In the genomic region with DNA sequence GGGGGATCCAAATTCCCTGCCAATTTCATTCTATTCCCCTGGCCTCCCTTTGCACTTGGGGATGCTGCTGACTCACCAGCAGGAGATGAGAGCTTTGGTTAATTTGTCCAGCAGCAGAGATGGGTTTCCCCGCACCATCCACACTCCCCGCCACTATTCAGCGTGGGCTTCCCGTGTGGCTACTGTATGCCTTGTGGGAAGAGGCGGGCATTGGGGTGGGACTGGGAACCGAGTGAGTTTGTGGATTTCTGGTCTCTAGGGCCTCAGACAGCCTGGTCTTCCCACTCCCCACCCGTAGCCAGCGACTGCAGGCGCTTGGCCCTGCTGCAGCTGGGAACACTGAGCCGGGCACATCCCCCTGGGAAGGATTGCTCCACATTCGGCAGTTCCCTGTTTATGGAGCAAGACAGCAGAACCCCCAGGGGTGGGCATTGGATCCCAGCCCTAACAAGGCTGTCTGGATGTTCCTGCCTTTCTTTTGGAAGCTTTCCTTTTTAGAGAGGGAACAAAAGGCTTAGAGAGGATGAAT, we compare ENCODE assay signal across 11 cellular contexts. TPM values are rescaled to one million over a fixed set of nuclear protein-coding genes. Genes with fewer than 3 reads are reported as not detected.
DNase-seq lines count a peak whose midpoint lies in the region; ATAC-seq lines count a peak whose summit lies in the region.
"Had no signal": no experiment of that assay in that cellular context is flagged by ENCODE, and none has a peak within 500 bp of the region (broad histone marks: within the 10 kb centered on the region; RNA-seq: fewer than 3 reads in every experiment).

No MANE protein-coding gene starts in this region.

- H3K4me3 ChIP-seq in HAP-1, result no peak overlapping the region; the same call in 1 of the 2 replicates
- no peak overlapping the region for H3K4me3 ChIP-seq in iPS-15b (ENCODE audit: low read depth, low read length)
- H3K4me3 ChIP-seq in skin epidermis, result no peak overlapping the region
- H3K4me3 ChIP-seq: BLaER1 treated with 17β-estradiol and CSF1 and Interleukin-3, amounts not matched to agents 10 nM and 100 nM had no signal

- no peak overlapping the region for H3K4me3 Mint-ChIP-seq in activated T-helper 1 cell treated with anti-CD3 and anti-CD28 coated beads, Interleukin-12 subunit alpha, Interleukin-12 subunit beta, Interleukin-2, Interleukin-4 antibody, amounts not matched to agents 30 ng/mL and 10 ng/mL and 1 ng/mL, durations not matched to agents 14 hours and 24 hours and 36 hours

- DNase-seq in HAP-1 (ENCODE audit: low spot score in 2 of 2) (peak; percentile 86 to 91), caudate nucleus (lab: John Stamatoyannopoulos, UW) (peak in 6 of 61 donors; percentile 6 to 35 (median 14)), NCI-H748 treated with DMSO at 0.1 percent for 48 hours (lab: John Stamatoyannopoulos, UW) (no peak), mucosa of gallbladder (ENCODE audit: low spot score) (no peak)
- no peak for DNase-seq in activated T-helper 1 cell treated with anti-CD3 and anti-CD28 coated beads, Interleukin-12 subunit alpha, Interleukin-12 subunit beta, Interleukin-2, Interleukin-4 antibody, amounts not matched to agents 30 ng/mL and 10 ng/mL and 1 ng/mL, durations not matched to agents 14 hours and 24 hours and 36 hours (ENCODE audit: low spot score)
- DNase-seq: activated T-cell treated with anti-CD3 and anti-CD28 coated beads, Interleukin-2, amount 50 U/mL, for 48 hours had no signal

- H3K27ac ChIP-seq in caudate nucleus (ENCODE audit: low read depth, low read length) (peak overlapping the region; percentile 86), skin epidermis (peak overlapping the region; percentile 44 to 97 (median 84))
- H3K27ac ChIP-seq: BLaER1 treated with 17β-estradiol and CSF1 and Interleukin-3, amounts not matched to agents 10 nM and 100 nM had no signal

- no peak overlapping the region for H3K27ac Mint-ChIP-seq in activated T-helper 1 cell treated with anti-CD3 and anti-CD28 coated beads, Interleukin-12 subunit alpha, Interleukin-12 subunit beta, Interleukin-2, Interleukin-4 antibody, amounts not matched to agents 30 ng/mL and 10 ng/mL and 1 ng/mL, durations not matched to agents 14 hours and 24 hours and 36 hours

- no peaks in the 10 kb centered on the region for H3K27me3 ChIP-seq in HAP-1 (ENCODE audit: low read depth)
- H3K27me3 ChIP-seq in iPS-15b (ENCODE audit: control insufficient read depth, insufficient read depth, low read length), result no peaks in the 10 kb centered on the region
- H3K27me3 ChIP-seq: BLaER1 treated with 17β-estradiol and CSF1 and Interleukin-3, amounts not matched to agents 10 nM and 100 nM had no signal

- H3K4me1 Mint-ChIP-seq in activated T-helper 1 cell treated with anti-CD3 and anti-CD28 coated beads, Interleukin-12 subunit alpha, Interleukin-12 subunit beta, Interleukin-2, Interleukin-4 antibody, amounts not matched to agents 30 ng/mL and 10 ng/mL and 1 ng/mL, durations not matched to agents 14 hours and 24 hours and 36 hours (ENCODE audit: low read depth), result no peaks in the 10 kb centered on the region

- H3K4me1 ChIP-seq in HAP-1 (peaks cover 28% of the 10 kb centered on the region), iPS-15b (ENCODE audit: control insufficient read depth, insufficient read depth, low read length) (peaks cover 9% of the 10 kb centered on the region)

- H3K9me3 ChIP-seq in HAP-1 (no peaks in the 10 kb centered on the region), iPS-15b (ENCODE audit: control insufficient read depth, insufficient read depth, low read length) (no peaks in the 10 kb centered on the region)
- H3K9me3 ChIP-seq: BLaER1 treated with 17β-estradiol and CSF1 and Interleukin-3, amounts not matched to agents 10 nM and 100 nM had no signal

- H3K36me3 Mint-ChIP-seq in activated T-helper 1 cell treated with anti-CD3 and anti-CD28 coated beads, Interleukin-12 subunit alpha, Interleukin-12 subunit beta, Interleukin-2, Interleukin-4 antibody, amounts not matched to agents 30 ng/mL and 10 ng/mL and 1 ng/mL, durations not matched to agents 14 hours and 24 hours and 36 hours (ENCODE audit: low read depth), result no peaks in the 10 kb centered on the region

- H3K9me3 Mint-ChIP-seq in activated T-helper 1 cell treated with anti-CD3 and anti-CD28 coated beads, Interleukin-12 subunit alpha, Interleukin-12 subunit beta, Interleukin-2, Interleukin-4 antibody, amounts not matched to agents 30 ng/mL and 10 ng/mL and 1 ng/mL, durations not matched to agents 14 hours and 24 hours and 36 hours, result no peaks in the 10 kb centered on the region

- in situ Hi-C loops in HAP-1 (cut with MboI; ENCODE audit: low sequenced_read_pairs), result no loop called here

- peak overlapping the region; percentile 47 for H3K9ac ChIP-seq in iPS-15b (ENCODE audit: low read depth, low read length)
- H3K9ac ChIP-seq: BLaER1 treated with 17β-estradiol and CSF1 and Interleukin-3, amounts not matched to agents 10 nM and 100 nM had no signal

- H3K36me3 ChIP-seq in HAP-1 (replicated peaks) (no peaks in the 10 kb centered on the region), iPS-15b (ENCODE audit: control insufficient read depth, insufficient read depth, low read length) (no peaks in the 10 kb centered on the region)
- H3K36me3 ChIP-seq: BLaER1 treated with 17β-estradiol and CSF1 and Interleukin-3, amounts not matched to agents 10 nM and 100 nM had no signal

- H3K27me3 Mint-ChIP-seq in activated T-helper 1 cell treated with anti-CD3 and anti-CD28 coated beads, Interleukin-12 subunit alpha, Interleukin-12 subunit beta, Interleukin-2, Interleukin-4 antibody, amounts not matched to agents 30 ng/mL and 10 ng/mL and 1 ng/mL, durations not matched to agents 14 hours and 24 hours and 36 hours (ENCODE audit: insufficient read depth), result peaks cover 18% of the 10 kb centered on the region

- intact Hi-C loops in activated T-helper 1 cell treated with anti-CD3 and anti-CD28 coated beads, Interleukin-12 subunit alpha, Interleukin-12 subunit beta, Interleukin-2, Interleukin-4 antibody, amounts not matched to agents 30 ng/mL and 10 ng/mL and 1 ng/mL, durations not matched to agents 14 hours and 24 hours and 36 hours (cut with micrococcal nuclease), result no loop called here

- no peak for ATAC-seq in HG03095 (IDR thresholded peaks at IDR 0.05; ENCODE audit: unreplicated experiment)

RNA-seq across cellular contexts. Expression of a gene that starts 23.4 kb away (rescaled TPM):
- 85.5 TPM for total RNA-seq in mucosa of gallbladder
- 16.5 and 17.6 TPM in 2 replicates for total RNA-seq in activated T-helper 1 cell treated with anti-CD3 and anti-CD28 coated beads, Interleukin-12 subunit alpha, Interleukin-12 subunit beta, Interleukin-2, Interleukin-4 antibody, amounts not matched to agents 30 ng/mL and 10 ng/mL and 1 ng/mL, durations not matched to agents 14 hours and 24 hours and 36 hours

RNA-seq across cellular contexts. Expression of a gene that starts 29.4 kb away (rescaled TPM):
- not detected for total RNA-seq in mucosa of gallbladder
- total RNA-seq in activated T-helper 1 cell treated with anti-CD3 and anti-CD28 coated beads, Interleukin-12 subunit alpha, Interleukin-12 subunit beta, Interleukin-2, Interleukin-4 antibody, amounts not matched to agents 30 ng/mL and 10 ng/mL and 1 ng/mL, durations not matched to agents 14 hours and 24 hours and 36 hours, result not detected in 2 replicates
- total RNA-seq: renal cortical epithelial cell had no signal

Comparison
In these comparisons a context has a peak if more than half of its experiments do, and no peak if none do; other contexts are left out.
1. DNase-seq: peak in HAP-1 (2 of 2); none in NCI-H748 treated with DMSO at 0.1 percent for 48 hours (single experiment), mucosa of gallbladder (single experiment) and activated T-helper 1 cell treated with anti-CD3 and anti-CD28 coated beads, Interleukin-12 subunit alpha, Interleukin-12 subunit beta, Interleukin-2, Interleukin-4 antibody, amounts not matched to agents 30 ng/mL and 10 ng/mL and 1 ng/mL, durations not matched to agents 14 hours and 24 hours and 36 hours (single experiment).